ENCODE assay signal across 28 cellular contexts in the genomic region with DNA sequence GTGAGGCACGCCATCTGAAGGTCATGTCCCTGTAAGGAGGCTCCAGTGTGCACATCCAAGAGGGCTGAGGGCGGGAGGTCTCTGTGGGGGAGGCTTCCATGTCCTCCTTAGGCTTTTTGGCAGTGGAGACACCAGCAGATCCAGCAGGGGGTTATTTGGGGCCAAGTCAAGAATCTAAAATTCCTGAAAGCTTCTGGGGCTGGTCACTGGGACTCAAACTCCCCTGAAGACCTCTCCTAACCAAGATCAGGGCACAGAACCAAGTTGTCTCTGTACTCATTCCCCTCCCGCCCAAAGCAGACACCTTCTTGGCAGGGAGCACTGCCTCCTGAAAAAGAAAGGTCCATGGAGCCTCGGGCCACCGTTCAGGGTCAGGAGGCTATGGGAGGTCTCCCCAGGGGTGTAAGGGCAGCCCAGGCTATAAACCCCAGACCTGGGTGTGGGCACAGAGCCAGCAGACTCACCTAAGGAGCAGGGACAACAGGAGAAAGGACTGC.
"Had no signal": no experiment of that assay in that cellular context is flagged by ENCODE, and none has a peak within 500 bp of the region (broad histone marks: within the 10 kb centered on the region; RNA-seq: fewer than 3 reads in every experiment).

No MANE protein-coding gene starts in this region.

- H3K27ac ChIP-seq: neutrophil, pancreas, right lobe of liver had no signal

- H3K36me3 Mint-ChIP-seq: activated naive CD8-positive, alpha-beta T cell treated with anti-CD3 and anti-CD28 coated beads for 36 hours; mesothelial cell of epicardium; natural killer cell had no signal

- H3K36me3 ChIP-seq: gastroesophageal sphincter, neutrophil, pancreas, right lobe of liver, transverse colon had no signal

- H3K4me1 Mint-ChIP-seq: activated B cell treated with CpG ODN at 0.5 μM for 24 hours; activated CD4-positive, alpha-beta T cell treated with anti-CD3 and anti-CD28 coated beads for 36 hours; activated naive CD8-positive, alpha-beta T cell treated with anti-CD3 and anti-CD28 coated beads for 36 hours; natural killer cell had no signal

- H3K27ac Mint-ChIP-seq: activated B cell treated with CpG ODN at 0.5 μM for 24 hours; activated CD4-positive, alpha-beta T cell treated with anti-CD3 and anti-CD28 coated beads for 36 hours; activated naive CD8-positive, alpha-beta T cell treated with anti-CD3 and anti-CD28 coated beads for 36 hours; activated T-helper 2 cell treated with anti-CD3 and anti-CD28 coated beads, Interferon-gamma antibody, Interleukin-2, Interleukin-4, amounts not matched to agents 10 μg/mL and 5 μg/mL and 100 μg/mL, durations not matched to agents 14 hours and 24 hours and 36 hours; endodermal cell; mesothelial cell of epicardium; natural killer cell; stimulated activated naive CD8-positive, alpha-beta T cell treated with anti-CD3 and anti-CD28 coated beads, Interleukin-15, Interleukin-2, amounts not matched to agents 100 ng/mL and 50 ng/mL, for 24 hours had no signal

- H3K9me3 Mint-ChIP-seq: activated B cell treated with CpG ODN at 0.5 μM for 24 hours; activated naive CD8-positive, alpha-beta T cell treated with anti-CD3 and anti-CD28 coated beads for 36 hours; activated T-cell treated with anti-CD3 and anti-CD28 coated beads, Interleukin-2, amount 50 U/mL, for 4 hours; activated T-helper 2 cell treated with anti-CD3 and anti-CD28 coated beads, Interferon-gamma antibody, Interleukin-2, Interleukin-4, amounts not matched to agents 10 μg/mL and 5 μg/mL and 100 μg/mL, durations not matched to agents 14 hours and 24 hours and 36 hours; endodermal cell; mesothelial cell of epicardium; natural killer cell; stimulated activated naive CD8-positive, alpha-beta T cell treated with anti-CD3 and anti-CD28 coated beads, Interleukin-15, Interleukin-2, amounts not matched to agents 100 ng/mL and 50 ng/mL, for 24 hours had no signal

- ATAC-seq: activated CD4-positive, alpha-beta T cell treated with anti-CD3 and anti-CD28 coated beads for 36 hours; activated T-cell treated with anti-CD3 and anti-CD28 coated beads, Interleukin-2, amount 50 U/mL, for 4 hours; gastroesophageal sphincter; left colon; natural killer cell; pancreas had no signal

- H3K9me3 ChIP-seq: gastroesophageal sphincter, neutrophil, pancreas, right lobe of liver, transverse colon had no signal

- H3K27me3 ChIP-seq: pancreas, right lobe of liver, transverse colon had no signal

- H3K4me1 ChIP-seq: pancreas, right lobe of liver had no signal

- DNase-seq: activated B cell treated with CpG ODN at 0.5 μM for 24 hours; activated CD4-positive, alpha-beta T cell treated with anti-CD3 and anti-CD28 coated beads for 36 hours; activated CD4-positive, alpha-beta T cell treated with anti-CD3 and anti-CD28 coated beads, Interleukin-2, amount 50 U/mL, for 4 hours; activated CD8-positive, alpha-beta memory T cell treated with anti-CD3 and anti-CD28 coated beads, Interleukin-2, amount 50 U/mL, for 48 hours; activated naive CD4-positive, alpha-beta T cell; activated naive CD8-positive, alpha-beta T cell treated with anti-CD3 and anti-CD28 coated beads for 36 hours; activated T-cell treated with anti-CD3 and anti-CD28 coated beads, Interleukin-2, amount 50 U/mL, for 4 hours; amniotic stem cell; cortex of kidney; endodermal cell; head of caudate nucleus; left colon; mammary epithelial cell; natural killer cell; right lobe of liver; stimulated activated CD4-positive, alpha-beta T cell treated with anti-CD3 and anti-CD28 coated beads, Interleukin-1b, Interleukin-23, amount 100 ng/mL, for 48 hours; substantia nigra; T-helper 1 cell; T1000; transverse colon had no signal

- H3K4me3 ChIP-seq: gastroesophageal sphincter, pancreas, right lobe of liver, skin epidermis, transverse colon had no signal

- FAIRE-seq: islet of Langerhans, pancreas had no signal

- H3K4me3 Mint-ChIP-seq: activated B cell treated with CpG ODN at 0.5 μM for 24 hours; activated CD4-positive, alpha-beta T cell treated with anti-CD3 and anti-CD28 coated beads for 36 hours; activated naive CD8-positive, alpha-beta T cell treated with anti-CD3 and anti-CD28 coated beads for 36 hours; activated T-cell treated with anti-CD3 and anti-CD28 coated beads, Interleukin-2, amount 50 U/mL, for 4 hours; endodermal cell; mesothelial cell of epicardium; natural killer cell; stimulated activated naive CD8-positive, alpha-beta T cell treated with anti-CD3 and anti-CD28 coated beads, Interleukin-15, Interleukin-2, amounts not matched to agents 100 ng/mL and 50 ng/mL, for 24 hours had no signal
